8 cellular contexts compared by ENCODE assay signal in the genomic region with DNA sequence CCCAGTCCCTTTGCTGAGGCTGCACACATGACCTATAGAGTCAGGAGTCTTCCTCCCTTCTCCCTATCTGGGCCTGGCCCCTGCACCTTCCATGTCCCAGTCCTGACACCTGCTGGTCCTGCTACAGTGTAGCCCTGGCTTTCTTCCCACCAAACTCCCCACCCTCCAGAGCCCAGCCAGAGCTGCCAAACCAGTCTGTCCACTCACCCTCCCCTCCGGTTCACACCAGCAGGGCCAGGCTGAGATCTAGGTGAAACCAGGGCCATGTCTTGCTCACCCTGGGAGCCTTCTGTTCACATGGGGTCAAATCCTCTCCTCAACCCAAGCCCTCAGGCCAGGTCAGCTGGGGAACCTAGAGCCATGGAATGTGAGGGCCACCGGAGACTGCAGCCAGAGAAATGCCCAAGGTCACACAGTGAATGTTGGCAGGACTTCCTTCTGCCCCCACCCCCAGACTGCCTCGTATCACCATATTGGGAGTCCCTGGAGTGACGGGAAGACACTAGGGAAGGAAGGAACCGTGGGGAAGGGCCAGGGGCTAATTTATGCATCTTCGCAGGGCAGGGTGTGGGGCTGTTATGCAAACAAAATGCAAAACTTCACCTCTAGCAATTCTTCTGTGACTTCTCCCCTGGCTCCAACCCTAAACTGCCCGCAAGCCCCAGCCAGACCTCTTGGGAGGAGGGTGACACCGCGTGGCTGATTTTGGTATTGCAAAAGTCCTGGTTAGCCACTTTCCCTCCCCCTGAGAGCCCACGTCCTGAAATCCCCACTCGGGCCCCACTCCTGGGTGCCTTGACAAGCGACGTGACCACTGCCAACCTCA. TPM values are rescaled to one million over a fixed set of nuclear protein-coding genes. Genes with fewer than 3 reads are reported as not detected.
DNase-seq lines count a peak whose midpoint lies in the region; ATAC-seq and TF ChIP-seq lines count a peak whose summit lies in the region.

No MANE protein-coding gene starts in this region.

- peaks cover 10% of the 10 kb centered on the region for H3K36me3 Mint-ChIP-seq in Calu3 (ENCODE audit: insufficient read depth, unreplicated experiment)

- TF ChIP-seq CTCF in Calu3 (IDR thresholded peaks at IDR 0.05; ENCODE audit: unreplicated experiment) (peak; percentile 81), HFF-Myc (IDR thresholded peaks at IDR 0.05; ENCODE audit: low read depth, low read length, missing control alignments) (peak; percentile 77)

- intact Hi-C loops in Calu3 (cut with micrococcal nuclease; ENCODE audit: unreplicated experiment) = loop anchor here (1.0 to 5.0 kb wide), 4 partner anchors 44 to 203 kb away; no protein-coding TSS in a partner anchor

- peak overlapping the region; percentile 63 for H3K27ac Mint-ChIP-seq in Calu3 (ENCODE audit: unreplicated experiment)

- H3K9me3 Mint-ChIP-seq in Calu3 (ENCODE audit: low read depth, unreplicated experiment) = no peaks in the 10 kb centered on the region

- peak overlapping the region; percentile 51 for H3K4me3 Mint-ChIP-seq in Calu3 (ENCODE audit: low read depth, unreplicated experiment)

- DNase-seq in Calu3 = peak; percentile 94
- DNase-seq in HFF-Myc (ENCODE audit: extremely low read depth, low read depth) = no peak
- DNase-seq in NCI-H748 (lab: John Stamatoyannopoulos, UW; ENCODE audit: unreplicated experiment) = peak; percentile 81
- DNase-seq in activated CD8-positive, alpha-beta memory T cell treated with anti-CD3 and anti-CD28 coated beads, Interleukin-2, amount 50 U/mL, for 24 hours (ENCODE audit: extremely low read depth) = peak; percentile 30
- DNase-seq in erythroblast (lab: John Stamatoyannopoulos, UW) = peak; percentile 55 to 79
- peak; percentile 71 for DNase-seq in middle frontal gyrus (ENCODE audit: extremely low spot score, low spot score)
- peak; percentile 18 to 40 for DNase-seq in stimulated activated CD8-positive, alpha-beta memory T cell treated with anti-CD3 and anti-CD28 coated beads, Interleukin-4, amount 100 ng/mL, for 4 hours (ENCODE audit: low read depth in 2 of 2, low spot score in 1 of 2)

- no TSS peak for BruUV-seq in Calu3 (replicated peaks; lab: Mats Ljungman, UMichigan)

- no peak for ATAC-seq in GM21717 (IDR thresholded peaks at IDR 0.05; ENCODE audit: unreplicated experiment)

- H3K27me3 Mint-ChIP-seq in Calu3 (ENCODE audit: unreplicated experiment) = peaks cover 19% of the 10 kb centered on the region

- H3K4me1 Mint-ChIP-seq in Calu3 (ENCODE audit: low read depth, unreplicated experiment) = peaks cover 29% of the 10 kb centered on the region

- CTCF ChIA-PET in Calu3 (lab: Charles Lee) = interaction anchor here (0.5 to 3.2 kb wide), 7 partner anchors 18 to 1615 kb away, joined by 3 to 15 read pairs (median 3); no protein-coding TSS in a partner anchor

- no peak for TF ChIP-seq POLR2A in erythroblast (IDR thresholded peaks at IDR 0.05; ENCODE audit: low read length)

- H3K4me3 ChIP-seq in HFF-Myc (replicated peaks; ENCODE audit: low read depth, low read length) = no peak overlapping the region

RNA-seq across cellular contexts. Expression of a gene that starts 14.6 kb away (rescaled TPM):
- total RNA-seq in Calu3 (2022) = 2.2 and 2.3 TPM in 2 replicates
